In genomic region chr1:231053493-231054162, GRCh38 we compare ENCODE assay signal across 8 cellular contexts. TPM values are rescaled to one million over a fixed set of nuclear protein-coding genes. Genes with fewer than 3 reads are reported as not detected.
DNase-seq lines count a peak whose midpoint lies in the region; ATAC-seq, FAIRE-seq and TF ChIP-seq lines count a peak whose summit lies in the region.

No MANE protein-coding gene starts in this region.

- peaks cover 2% of the 10 kb centered on the region for H3K36me3 Mint-ChIP-seq in activated CD8-positive, alpha-beta memory T cell treated with anti-CD3 and anti-CD28 coated beads, Interleukin-2, amount 10 ng/mL, durations not matched to agents 7 days and 5 days

- H3K27me3 ChIP-seq in small intestine (ENCODE audit: control insufficient read depth in 2 of 2, insufficient read depth in 2 of 2, low read length in 2 of 2) = no peaks in the 10 kb centered on the region

- peaks cover 13% of the 10 kb centered on the region for H3K4me1 Mint-ChIP-seq in activated CD8-positive, alpha-beta memory T cell treated with anti-CD3 and anti-CD28 coated beads, Interleukin-2, amount 10 ng/mL, durations not matched to agents 7 days and 5 days

- H3K27ac Mint-ChIP-seq in activated CD8-positive, alpha-beta memory T cell treated with anti-CD3 and anti-CD28 coated beads, Interleukin-2, amount 10 ng/mL, durations not matched to agents 7 days and 5 days = peak overlapping the region; percentile 69

- H3K9me3 Mint-ChIP-seq in activated CD8-positive, alpha-beta memory T cell treated with anti-CD3 and anti-CD28 coated beads, Interleukin-2, amount 10 ng/mL, durations not matched to agents 7 days and 5 days (ENCODE audit: low read depth) = no peaks in the 10 kb centered on the region

- FAIRE-seq in small intestine (lab: Jason Lieb, UNC) = no peak

- H3K36me3 ChIP-seq in small intestine (ENCODE audit: control insufficient read depth in 2 of 2, insufficient read depth in 2 of 2, low read length in 2 of 2) = no peaks in the 10 kb centered on the region

- H3K9me3 ChIP-seq in small intestine (ENCODE audit: control insufficient read depth, low read depth) = no peaks in the 10 kb centered on the region

- ATAC-seq in activated CD8-positive, alpha-beta memory T cell treated with anti-CD3 and anti-CD28 coated beads, Interleukin-2, amount 10 ng/mL, durations not matched to agents 7 days and 5 days = peak; percentile 65
- peak; percentile 66 for ATAC-seq in HG02973 (IDR thresholded peaks at IDR 0.05; ENCODE audit: unreplicated experiment)
- ATAC-seq in SK-N-SH treated with all-trans-retinoic acid at 6 μM for 48 hours = peak; percentile 65
- no peak for ATAC-seq in GM18519 (IDR thresholded peaks at IDR 0.05; ENCODE audit: low FRiP score, unreplicated experiment)

- peaks cover 8% of the 10 kb centered on the region for H3K27me3 Mint-ChIP-seq in activated CD8-positive, alpha-beta memory T cell treated with anti-CD3 and anti-CD28 coated beads, Interleukin-2, amount 10 ng/mL, durations not matched to agents 7 days and 5 days

- CTCF ChIA-PET in activated CD8-positive, alpha-beta memory T cell treated with anti-CD3 and anti-CD28 coated beads, Interleukin-2, amount 10 ng/mL, durations not matched to agents 7 days and 5 days (lab: Charles Lee) = interaction anchor here (0.8 to 1.4 kb wide), 5 partner anchors 10 to 132 kb away, joined by 3 to 4 read pairs (median 3); partner anchors contain the start of gene FAM89A

- H3K4me3 ChIP-seq in small intestine (ENCODE audit: low read depth in 1 of 2, low read length in 2 of 2) = no peak overlapping the region

- H3K4me1 ChIP-seq in small intestine (ENCODE audit: control insufficient read depth in 2 of 2, insufficient read depth in 1 of 2, low read depth in 1 of 2, low read length in 1 of 2) = no peaks in the 10 kb centered on the region

- peak overlapping the region; percentile 53 for H3K4me3 Mint-ChIP-seq in activated CD8-positive, alpha-beta memory T cell treated with anti-CD3 and anti-CD28 coated beads, Interleukin-2, amount 10 ng/mL, durations not matched to agents 7 days and 5 days

- peak; percentile 45 for DNase-seq in activated CD8-positive, alpha-beta memory T cell treated with anti-CD3 and anti-CD28 coated beads, Interleukin-2, amount 10 ng/mL, durations not matched to agents 7 days and 5 days
- no peak for DNase-seq in activated CD8-positive, alpha-beta memory T cell treated with anti-CD3 and anti-CD28 coated beads, Interleukin-2, amount 50 U/mL, for 48 hours
- peak; percentile 49 for DNase-seq in fibroblast of the conjunctiva (ENCODE audit: low read depth)
- peak; percentile 79 for DNase-seq in small intestine
- no peak for DNase-seq in epidermal melanocyte (ENCODE audit: insufficient read length, low spot score)

- 1 to 3% (median 3%) methylated on average over 7 of the region's 7 CpGs for WGBS in small intestine, 3 donors

- H3K27ac ChIP-seq in small intestine (ENCODE audit: low read depth in 1 of 2, low read length in 1 of 2) = no peak overlapping the region

TF ChIP-seq in SK-N-SH treated with all-trans-retinoic acid at 6 μM for 48 hours, 23 proteins besides CTCF, POLR2A, EP300 and RAD21:
- no peak for TF ChIP-seq CSDC2 (CRISPR knock-in tag; IDR thresholded peaks at IDR 0.05)

RNA-seq across cellular contexts. Expression of gene FAM89A, which starts 13.6 kb away (rescaled TPM):
- total RNA-seq in activated CD8-positive, alpha-beta memory T cell treated with anti-CD3 and anti-CD28 coated beads, Interleukin-2, amount 10 ng/mL, durations not matched to agents 7 days and 5 days = 1 to 10 TPM; 5.9 to 9.8 TPM
- polyA plus RNA-seq in small intestine = 1 to 10 TPM in 2 of 3 donors, under 1 TPM in 1; 0.89 to 7.5 (median 2.7) TPM

Comparison
In these comparisons a context has a peak if more than half of its experiments do, and no peak if none do; other contexts are left out.
1. DNase-seq: peak in activated CD8-positive, alpha-beta memory T cell treated with anti-CD3 and anti-CD28 coated beads, Interleukin-2, amount 10 ng/mL, durations not matched to agents 7 days and 5 days (single experiment), fibroblast of the conjunctiva (single experiment) and small intestine (single experiment); none in activated CD8-positive, alpha-beta memory T cell treated with anti-CD3 and anti-CD28 coated beads, Interleukin-2, amount 50 U/mL, for 48 hours (single experiment) and epidermal melanocyte (single experiment).